ENCODE assay signal across 12 cellular contexts in genomic region chr4:109994415-109994827, GRCh38.
DNase-seq lines count a peak whose midpoint lies in the region; ATAC-seq and TF ChIP-seq lines count a peak whose summit lies in the region.
"Had no signal": no experiment of that assay in that cellular context is flagged by ENCODE, and none has a peak within 500 bp of the region (broad histone marks: within the 10 kb centered on the region; RNA-seq: fewer than 3 reads in every experiment).

No MANE protein-coding gene starts in this region.

- peaks cover 5% of the 10 kb centered on the region for H3K4me1 Mint-ChIP-seq in stimulated activated effector memory CD8-positive, alpha-beta T cell treated with anti-CD3 and anti-CD28 coated beads, Interleukin-12 subunit alpha, Interleukin-12 subunit beta, amount 100 ng/mL, for 72 hours

- no peaks in the 10 kb centered on the region for H3K9me3 Mint-ChIP-seq in stimulated activated effector memory CD8-positive, alpha-beta T cell treated with anti-CD3 and anti-CD28 coated beads, Interleukin-12 subunit alpha, Interleukin-12 subunit beta, amount 100 ng/mL, for 72 hours

- no peak overlapping the region for H3K27ac ChIP-seq in testis

- H3K27ac Mint-ChIP-seq in stimulated activated effector memory CD8-positive, alpha-beta T cell treated with anti-CD3 and anti-CD28 coated beads, Interleukin-12 subunit alpha, Interleukin-12 subunit beta, amount 100 ng/mL, for 72 hours: no peak overlapping the region
- H3K27ac Mint-ChIP-seq: activated naive CD8-positive, alpha-beta T cell; T-helper 17 cell had no signal

- no peaks in the 10 kb centered on the region for H3K36me3 Mint-ChIP-seq in stimulated activated effector memory CD8-positive, alpha-beta T cell treated with anti-CD3 and anti-CD28 coated beads, Interleukin-12 subunit alpha, Interleukin-12 subunit beta, amount 100 ng/mL, for 72 hours
- H3K36me3 Mint-ChIP-seq: activated naive CD8-positive, alpha-beta T cell had no signal

- no peaks in the 10 kb centered on the region for H3K4me1 ChIP-seq in testis

- no peak overlapping the region for H3K4me3 Mint-ChIP-seq in stimulated activated effector memory CD8-positive, alpha-beta T cell treated with anti-CD3 and anti-CD28 coated beads, Interleukin-12 subunit alpha, Interleukin-12 subunit beta, amount 100 ng/mL, for 72 hours
- H3K4me3 Mint-ChIP-seq: activated naive CD8-positive, alpha-beta T cell; T-helper 17 cell had no signal

- no peaks in the 10 kb centered on the region for H3K27me3 ChIP-seq in testis
- H3K27me3 ChIP-seq: thyroid gland had no signal

- no peak overlapping the region for H3K4me3 ChIP-seq in testis
- H3K4me3 ChIP-seq: thyroid gland had no signal

- peak; percentile 60 to 71 for ATAC-seq in activated CD4-positive, CD25-positive, alpha-beta regulatory T cell treated with anti-CD3 and anti-CD28 coated beads, Interleukin-2, amount 50 U/mL, for 24 hours
- peak; percentile 59 for ATAC-seq in HG02678 (IDR thresholded peaks at IDR 0.05; ENCODE audit: unreplicated experiment)
- peak; percentile 67 for ATAC-seq in HG03575 (IDR thresholded peaks at IDR 0.05; ENCODE audit: extremely low read depth, insufficient number of reproducible peaks, low FRiP score, unreplicated experiment)
- peak; percentile 84 for ATAC-seq in stimulated activated effector memory CD8-positive, alpha-beta T cell treated with anti-CD3 and anti-CD28 coated beads, Interleukin-12 subunit alpha, Interleukin-12 subunit beta, amount 100 ng/mL, for 72 hours
- ATAC-seq: left lobe of liver, T-helper 17 cell had no signal

- TF ChIP-seq POLR2A in testis (IDR thresholded peaks at IDR 0.05): no peak

- intact Hi-C loops in testis (cut with DNase I; ENCODE audit: low total_unique reads): no loop called here

- TF ChIP-seq CTCF in testis (IDR thresholded peaks at IDR 0.05): no peak

- WGBS in testis, 2 donors: 49 to 53% methylated on average over 4 of the region's 4 CpGs

- DNase-seq in activated CD4-positive, CD25-positive, alpha-beta regulatory T cell treated with anti-CD3 and anti-CD28 coated beads, Interleukin-2, amount 50 U/mL, for 72 hours: no peak
- DNase-seq in stimulated activated effector memory CD8-positive, alpha-beta T cell treated with anti-CD3 and anti-CD28 coated beads, Interleukin-12 subunit alpha, Interleukin-12 subunit beta, amount 100 ng/mL, for 72 hours (ENCODE audit: low spot score in 2 of 2): no peak
- DNase-seq in NCI-H146 (lab: John Stamatoyannopoulos, UW) (no peak), amniotic stem cell (lab: John Stamatoyannopoulos, UW) (no peak), testis (no peak)
- DNase-seq: T-helper 17 cell, thyroid gland had no signal

- no peaks in the 10 kb centered on the region for H3K9me3 ChIP-seq in testis
- H3K9me3 ChIP-seq: thyroid gland had no signal

- H3K36me3 ChIP-seq in testis (ENCODE audit: low read depth, missing control alignments): no peaks in the 10 kb centered on the region
- H3K36me3 ChIP-seq: thyroid gland had no signal
